ENCODE assay signal across 9 cellular contexts in the genomic region with DNA sequence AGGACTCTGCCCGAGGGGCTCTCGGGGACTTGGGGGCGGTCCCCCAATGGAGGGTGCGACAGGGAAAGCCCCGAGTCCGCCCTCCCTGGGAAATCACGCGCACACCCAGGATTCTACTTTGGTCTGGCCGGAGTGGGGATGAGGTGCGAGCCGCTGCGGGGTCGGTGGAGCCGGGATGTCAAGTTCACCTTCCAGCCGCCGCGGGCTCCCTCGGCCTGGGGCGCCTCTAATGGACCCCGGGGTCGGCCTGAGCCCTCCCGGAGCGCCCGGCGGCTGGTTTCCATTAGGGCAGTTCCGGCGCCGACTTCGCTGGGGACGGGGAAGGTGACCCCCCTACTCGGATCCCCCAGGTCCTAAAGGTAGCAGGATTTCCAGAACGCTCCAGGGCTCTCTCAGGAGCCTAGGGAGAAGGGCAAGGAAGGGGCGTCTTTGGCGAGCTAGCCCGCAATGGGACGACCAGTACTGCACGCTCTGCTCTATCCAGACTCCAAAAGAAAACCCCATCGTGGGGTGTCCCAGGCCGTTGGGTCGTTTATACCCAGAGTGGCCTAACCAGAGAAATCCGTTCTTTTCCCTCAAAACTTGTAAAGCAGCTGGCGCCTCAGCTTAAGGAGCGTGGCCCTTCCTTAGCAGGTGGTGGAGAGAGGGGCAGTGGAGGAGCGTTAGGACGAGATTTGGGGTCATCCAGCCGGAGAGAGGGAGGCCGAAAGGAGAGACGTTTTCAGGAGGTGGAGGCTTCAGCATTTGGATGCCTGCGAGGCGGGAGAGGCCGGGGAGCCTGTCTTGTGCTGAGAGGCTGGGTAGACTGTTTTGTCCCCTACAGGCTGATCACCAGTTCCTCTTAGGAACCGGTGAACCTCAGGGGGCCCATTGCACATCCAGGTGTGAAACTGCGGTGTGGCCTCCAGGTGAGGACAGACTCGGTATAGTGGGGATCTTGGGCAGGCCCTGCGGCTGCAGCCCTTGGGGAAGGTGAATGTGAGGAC. TPM values are rescaled to one million over a fixed set of nuclear protein-coding genes. Genes with fewer than 3 reads are reported as not detected.
DNase-seq lines count a peak whose midpoint lies in the region; ATAC-seq and TF ChIP-seq lines count a peak whose summit lies in the region.
"Had no signal": no experiment of that assay in that cellular context is flagged by ENCODE, and none has a peak within 500 bp of the region (broad histone marks: within the 10 kb centered on the region; RNA-seq: fewer than 3 reads in every experiment).

No MANE protein-coding gene starts in this region.

- peaks cover 3% of the 10 kb centered on the region for H3K36me3 ChIP-seq in H7 (replicated peaks; ENCODE audit: control insufficient read depth, insufficient read depth, low read length)

- peaks cover 43% of the 10 kb centered on the region for H3K27me3 Mint-ChIP-seq in activated B cell treated with CpG ODN at 0.5 μM for 24 hours

- no peaks in the 10 kb centered on the region for H3K36me3 Mint-ChIP-seq in activated B cell treated with CpG ODN at 0.5 μM for 24 hours (ENCODE audit: low read depth)

- H3K4me3 Mint-ChIP-seq in activated B cell treated with CpG ODN at 0.5 μM for 24 hours = peak overlapping the region; percentile 19

- DNase-seq in H7 = peak; percentile 88
- DNase-seq in activated B cell treated with CpG ODN at 0.5 μM for 24 hours = no peak
- peak in 1 of 3 donors; percentile 62 for DNase-seq in right cardiac atrium
- DNase-seq in retinal pigment epithelial cell (ENCODE audit: low read depth) = no peak
- no peak for DNase-seq in SIG-M5 (lab: John Stamatoyannopoulos, UW)
- no peak for DNase-seq in activated CD4-positive, alpha-beta T cell treated with anti-CD3 and anti-CD28 coated beads, Interleukin-2, amount 50 U/mL, for 4 hours
- DNase-seq: SHP77 had no signal

- POLR2A ChIA-PET in activated B cell treated with CpG ODN at 0.5 μM for 24 hours (lab: Charles Lee) = no interaction called here

- TF ChIP-seq CTCF in activated B cell treated with CpG ODN at 0.5 μM for 24 hours (IDR thresholded peaks at IDR 0.05) (no peak), retinal pigment epithelial cell (conservative IDR thresholded peaks at IDR 0.05; ENCODE audit: low read depth, low read length) (no peak)

- ATAC-seq in activated B cell treated with CpG ODN at 0.5 μM for 24 hours (ENCODE audit: low read depth) (no peak), right cardiac atrium (peak; percentile 42 to 44), GM19324 (IDR thresholded peaks at IDR 0.05; ENCODE audit: low FRiP score, unreplicated experiment) (no peak), GM18907 (IDR thresholded peaks at IDR 0.05; ENCODE audit: unreplicated experiment) (no peak)

- WGBS in right cardiac atrium = 23% methylated on average over 55 of the region's 55 CpGs

- H3K9me3 ChIP-seq in right cardiac atrium (ENCODE audit: control insufficient read depth, low read length) = no peaks in the 10 kb centered on the region

- H3K27me3 ChIP-seq in H7 (ENCODE audit: control insufficient read depth, insufficient read depth, low read length) (peaks cover 13% of the 10 kb centered on the region; the same call in 1 of the 2 replicates), right cardiac atrium (ENCODE audit: control insufficient read depth, insufficient read depth) (no peaks in the 10 kb centered on the region)

- H3K4me1 Mint-ChIP-seq in activated B cell treated with CpG ODN at 0.5 μM for 24 hours = peaks cover 25% of the 10 kb centered on the region

- H3K4me1 ChIP-seq in right cardiac atrium (ENCODE audit: control insufficient read depth, insufficient read depth, low read length) = no peaks in the 10 kb centered on the region

- H3K27ac Mint-ChIP-seq in activated B cell treated with CpG ODN at 0.5 μM for 24 hours = no peak overlapping the region

- no peak overlapping the region for H3K27ac ChIP-seq in right cardiac atrium (ENCODE audit: low read length)

- CTCF ChIA-PET in activated B cell treated with CpG ODN at 0.5 μM for 24 hours (lab: Charles Lee) = interaction anchor here (1.3 kb wide), 1 partner anchor 44 kb away, joined by 3 read pairs; no protein-coding TSS in a partner anchor

- no peaks in the 10 kb centered on the region for H3K9me3 Mint-ChIP-seq in activated B cell treated with CpG ODN at 0.5 μM for 24 hours

- intact Hi-C loops in activated B cell treated with CpG ODN at 0.5 μM for 24 hours (cut with micrococcal nuclease) = loop anchor here (1.0 kb wide), 1 partner anchor 42 kb away; no protein-coding TSS in a partner anchor
- intact Hi-C loops in right cardiac atrium (cut with DNase I) = no loop called here

- H3K4me3 ChIP-seq in H7 (ENCODE audit: insufficient read depth, low read depth, low read length) (peak overlapping the region; percentile 87), right cardiac atrium (ENCODE audit: low read length) (peak overlapping the region; percentile 53), retinal pigment epithelial cell (ENCODE audit: low read length) (peak overlapping the region; percentile 77)

RNA-seq across cellular contexts. Expression of gene WDR86, which starts 0.9 kb away (rescaled TPM):
- 40.6 and 40.8 TPM in 2 replicates for total RNA-seq in H7 (2014; rRNA removed; shearing (Covaris generic))
- total RNA-seq in activated B cell treated with CpG ODN at 0.5 μM for 24 hours = 0.33 and 0.49 TPM in 2 replicates
- total RNA-seq in right cardiac atrium = under 1 TPM; 0.17 to 0.47 (median 0.17) TPM
- 0.34 TPM for polyA plus RNA-seq in right cardiac atrium

RNA-seq across cellular contexts. Expression of gene CRYGN, which starts 29.2 kb away (rescaled TPM):
- 1.2 and 2.2 TPM in 2 replicates for total RNA-seq in H7 (2014; rRNA removed; shearing (Covaris generic))
- total RNA-seq in activated B cell treated with CpG ODN at 0.5 μM for 24 hours = not detected in 2 replicates
- total RNA-seq in right cardiac atrium = under 1 TPM in 1 of 4 donors, not detected in 3; 0.11 TPM
- 0.07 TPM for polyA plus RNA-seq in right cardiac atrium

Comparison
In these comparisons a context has a peak if more than half of its experiments do, and no peak if none do; other contexts are left out.
1. ATAC-seq: peak in right cardiac atrium (2 of 2); none in activated B cell treated with CpG ODN at 0.5 μM for 24 hours (single experiment), GM19324 (single experiment) and GM18907 (single experiment).
2. RNA of gene WDR86, which starts 0.9 kb away (total RNA-seq): 40.6 to 40.8 TPM in H7; 0.33 to 0.49 TPM in activated B cell treated with CpG ODN at 0.5 μM for 24 hours and 0.17 to 0.47 TPM in right cardiac atrium; every median in the first group is over 10 times any median in the second.
3. Peak in every context shown above with its lines, with median percentiles within 50 percentile points of each other: H3K4me3 ChIP-seq.